10 cellular contexts compared by ENCODE assay signal in the genomic region with DNA sequence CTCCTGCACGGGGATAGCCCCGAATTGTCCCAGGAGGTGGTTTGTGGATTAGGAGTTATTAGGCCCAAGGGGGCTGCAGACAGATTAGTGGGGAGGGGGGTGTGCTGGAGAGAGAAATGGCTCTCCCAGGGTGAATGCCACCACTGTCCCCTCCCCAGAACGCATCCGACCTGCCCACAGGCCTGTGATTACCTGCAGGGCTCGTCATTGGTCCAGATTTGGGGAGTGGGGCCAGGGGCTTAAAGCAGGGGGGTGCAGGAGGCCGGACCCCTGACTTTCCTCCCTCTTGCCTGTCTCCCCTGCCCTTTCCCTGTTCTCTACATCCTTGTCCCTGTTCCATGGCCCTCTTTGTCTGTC. TPM values are rescaled to one million over a fixed set of nuclear protein-coding genes. Genes with fewer than 3 reads are reported as not detected.
A peak's percentile ranks its signal among the peaks of the same experiment; 100 is the strongest.
DNase-seq lines count a peak whose midpoint lies in the region; ATAC-seq and TF ChIP-seq lines count a peak whose summit lies in the region.
"Had no signal": no experiment of that assay in that cellular context is flagged by ENCODE, and none has a peak within 500 bp of the region (broad histone marks: within the 10 kb centered on the region; RNA-seq: fewer than 3 reads in every experiment).

No MANE protein-coding gene starts in this region.

- CTCF ChIA-PET in activated naive CD4-positive, alpha-beta T cell treated with anti-CD3 and anti-CD28 coated beads for 36 hours (lab: Charles Lee), result interaction anchor here (0.6 to 1.2 kb wide), 5 partner anchors 11 to 105 kb away, joined by 3 to 5 read pairs (median 4); no protein-coding TSS in a partner anchor

- no peaks in the 10 kb centered on the region for H3K36me3 ChIP-seq in RWPE2 (ENCODE audit: low read depth)
- no peaks in the 10 kb centered on the region for H3K36me3 ChIP-seq in esophagus squamous epithelium
- H3K36me3 ChIP-seq in rectal smooth muscle tissue (ENCODE audit: control insufficient read depth, insufficient read depth, low read length), result no peaks in the 10 kb centered on the region
- H3K36me3 ChIP-seq: tibial nerve had no signal

- intact Hi-C loops in activated naive CD4-positive, alpha-beta T cell treated with anti-CD3 and anti-CD28 coated beads for 36 hours (cut with micrococcal nuclease), result no loop called here
- intact Hi-C loops in esophagus squamous epithelium (cut with DNase I), result no loop called here
- intact Hi-C loops in activated CD4-positive, alpha-beta T cell treated with anti-CD3 and anti-CD28 coated beads, Interleukin-2, amount 10 ng/mL, durations not matched to agents 24 days and 14 days (cut with micrococcal nuclease), result no loop called here

- peaks cover 23% of the 10 kb centered on the region for H3K4me1 Mint-ChIP-seq in activated naive CD4-positive, alpha-beta T cell treated with anti-CD3 and anti-CD28 coated beads for 36 hours (ENCODE audit: low read depth)
- peaks cover 16% of the 10 kb centered on the region for H3K4me1 Mint-ChIP-seq in activated CD4-positive, alpha-beta T cell treated with anti-CD3 and anti-CD28 coated beads, Interleukin-2, amount 10 ng/mL, durations not matched to agents 24 days and 14 days

- TF ChIP-seq POLR2A in esophagus squamous epithelium (IDR thresholded peaks at IDR 0.05), result no peak

- H3K27me3 Mint-ChIP-seq in activated naive CD4-positive, alpha-beta T cell treated with anti-CD3 and anti-CD28 coated beads for 36 hours (ENCODE audit: low read depth), result peaks cover 11% of the 10 kb centered on the region
- H3K27me3 Mint-ChIP-seq in activated CD4-positive, alpha-beta T cell treated with anti-CD3 and anti-CD28 coated beads, Interleukin-2, amount 10 ng/mL, durations not matched to agents 24 days and 14 days, result peaks cover 36% of the 10 kb centered on the region

- 56 to 65% methylated on average over 4 of the region's 6 CpGs for WGBS in esophagus squamous epithelium, 2 donors

- no peak overlapping the region for H3K9ac ChIP-seq in rectal smooth muscle tissue (ENCODE audit: low read length)

- H3K4me1 ChIP-seq in RWPE2 (ENCODE audit: insufficient read depth, poor library complexity, severe bottlenecking), result no peaks in the 10 kb centered on the region
- peaks cover 9 to 48% (median 21%) of the 10 kb centered on the region in 3 donors for H3K4me1 ChIP-seq in esophagus squamous epithelium
- peaks cover 4% of the 10 kb centered on the region for H3K4me1 ChIP-seq in rectal smooth muscle tissue (ENCODE audit: control insufficient read depth, insufficient read depth, low read length)

- DNase-seq in activated naive CD4-positive, alpha-beta T cell treated with anti-CD3 and anti-CD28 coated beads for 36 hours, result no peak
- DNase-seq in activated naive CD4-positive, alpha-beta T cell (lab: John Stamatoyannopoulos, UW), result no peak
- no peak for DNase-seq in RWPE2 (ENCODE audit: low spot score)
- no peak for DNase-seq in esophagus squamous epithelium (lab: John Stamatoyannopoulos, UW)
- no peak for DNase-seq in activated CD4-positive, alpha-beta T cell treated with anti-CD3 and anti-CD28 coated beads, Interleukin-2, amount 10 ng/mL, durations not matched to agents 24 days and 14 days
- DNase-seq in COLO668 (lab: John Stamatoyannopoulos, UW; ENCODE audit: unreplicated experiment), result no peak

- TF ChIP-seq CTCF in RWPE2 (IDR thresholded peaks at IDR 0.05; ENCODE audit: poor library complexity, severe bottlenecking), result peak; percentile 38
- TF ChIP-seq CTCF in esophagus squamous epithelium (IDR thresholded peaks at IDR 0.05), result peak in 1 of 6 experiments; percentile 1

- H3K27me3 ChIP-seq in RWPE2 (ENCODE audit: insufficient read depth, poor library complexity, severe bottlenecking) (peaks cover 12% of the 10 kb centered on the region), esophagus squamous epithelium (peaks cover 0 to 49% (median 3%) of the 10 kb centered on the region in 4 donors), rectal smooth muscle tissue (ENCODE audit: control insufficient read depth, insufficient read depth, low read length) (no peaks in the 10 kb centered on the region)

- H3K9me3 Mint-ChIP-seq in activated naive CD4-positive, alpha-beta T cell treated with anti-CD3 and anti-CD28 coated beads for 36 hours, result no peaks in the 10 kb centered on the region
- H3K9me3 Mint-ChIP-seq in activated CD4-positive, alpha-beta T cell treated with anti-CD3 and anti-CD28 coated beads, Interleukin-2, amount 10 ng/mL, durations not matched to agents 24 days and 14 days, result no peaks in the 10 kb centered on the region

- H3K4me3 ChIP-seq in RWPE2 (ENCODE audit: severe bottlenecking), result no peak overlapping the region
- H3K4me3 ChIP-seq in esophagus squamous epithelium, result peak overlapping the region in 3 of 4 donors; percentile 43 to 61 (median 45)
- no peak overlapping the region for H3K4me3 ChIP-seq in rectal smooth muscle tissue (ENCODE audit: low read length)

- ATAC-seq in RWPE2 (ENCODE audit: low read depth) (no peak), GM21723 (IDR thresholded peaks at IDR 0.05; ENCODE audit: unreplicated experiment) (no peak)

- H3K4me3 Mint-ChIP-seq in activated naive CD4-positive, alpha-beta T cell treated with anti-CD3 and anti-CD28 coated beads for 36 hours, result peak overlapping the region; percentile 12
- no peak overlapping the region for H3K4me3 Mint-ChIP-seq in activated CD4-positive, alpha-beta T cell treated with anti-CD3 and anti-CD28 coated beads, Interleukin-2, amount 10 ng/mL, durations not matched to agents 24 days and 14 days

- no peak overlapping the region for H3K27ac ChIP-seq in RWPE2 (ENCODE audit: poor library complexity, severe bottlenecking)
- peak overlapping the region in 3 of 4 donors; percentile 77 to 81 (median 79) for H3K27ac ChIP-seq in esophagus squamous epithelium
- H3K27ac ChIP-seq in rectal smooth muscle tissue (ENCODE audit: low read depth, low read length), result peak overlapping the region; percentile 71
- H3K27ac ChIP-seq: tibial nerve had no signal

- H3K36me3 Mint-ChIP-seq in activated naive CD4-positive, alpha-beta T cell treated with anti-CD3 and anti-CD28 coated beads for 36 hours (ENCODE audit: low read depth), result no peaks in the 10 kb centered on the region
- H3K36me3 Mint-ChIP-seq in activated CD4-positive, alpha-beta T cell treated with anti-CD3 and anti-CD28 coated beads, Interleukin-2, amount 10 ng/mL, durations not matched to agents 24 days and 14 days (ENCODE audit: low read depth), result no peaks in the 10 kb centered on the region

- H3K27ac Mint-ChIP-seq in activated naive CD4-positive, alpha-beta T cell treated with anti-CD3 and anti-CD28 coated beads for 36 hours, result no peak overlapping the region
- H3K27ac Mint-ChIP-seq in activated CD4-positive, alpha-beta T cell treated with anti-CD3 and anti-CD28 coated beads, Interleukin-2, amount 10 ng/mL, durations not matched to agents 24 days and 14 days, result no peak overlapping the region

- H3K9me3 ChIP-seq in RWPE2 (ENCODE audit: severe bottlenecking), result no peaks in the 10 kb centered on the region
- no peaks in the 10 kb centered on the region for H3K9me3 ChIP-seq in esophagus squamous epithelium
- H3K9me3 ChIP-seq: tibial nerve had no signal

RNA-seq across cellular contexts. Expression of gene NRTN, which starts 1.2 kb away (rescaled TPM):
- under 1 TPM; 0.38 to 0.42 TPM for total RNA-seq in activated naive CD4-positive, alpha-beta T cell treated with anti-CD3 and anti-CD28 coated beads for 36 hours
- 1 to 10 TPM; 1.1 to 3.8 (median 1.4) TPM for total RNA-seq in esophagus squamous epithelium
- total RNA-seq in activated CD4-positive, alpha-beta T cell treated with anti-CD3 and anti-CD28 coated beads, Interleukin-2, amount 10 ng/mL, durations not matched to agents 24 days and 14 days, result 0.47 and 0.61 TPM in 2 replicates
- total RNA-seq: glomerular endothelial cell, tibial nerve had no signal

RNA-seq across cellular contexts. Expression of gene DUS3L, which starts 15.1 kb away (rescaled TPM):
- total RNA-seq in activated naive CD4-positive, alpha-beta T cell treated with anti-CD3 and anti-CD28 coated beads for 36 hours, result 10 to 100 TPM; 43.1 to 45.2 TPM
- 10 to 100 TPM; 19.2 to 45.8 (median 39.4) TPM for total RNA-seq in esophagus squamous epithelium
- 85.8 and 89.8 TPM in 2 replicates for total RNA-seq in activated CD4-positive, alpha-beta T cell treated with anti-CD3 and anti-CD28 coated beads, Interleukin-2, amount 10 ng/mL, durations not matched to agents 24 days and 14 days

RNA-seq across cellular contexts. Expression of gene PRR22, which starts 21.6 kb away (rescaled TPM):
- total RNA-seq in activated naive CD4-positive, alpha-beta T cell treated with anti-CD3 and anti-CD28 coated beads for 36 hours, result 1 to 10 TPM; 1.1 to 1.5 TPM
- total RNA-seq in esophagus squamous epithelium, result 1 to 10 TPM; 1.3 to 5.0 (median 2.1) TPM
- 6.7 and 7.5 TPM in 2 replicates for total RNA-seq in activated CD4-positive, alpha-beta T cell treated with anti-CD3 and anti-CD28 coated beads, Interleukin-2, amount 10 ng/mL, durations not matched to agents 24 days and 14 days

RNA-seq across cellular contexts. Expression of gene FUT6, which starts 33.4 kb away (rescaled TPM):
- not detected for total RNA-seq in activated naive CD4-positive, alpha-beta T cell treated with anti-CD3 and anti-CD28 coated beads for 36 hours
- total RNA-seq in esophagus squamous epithelium, result 100 to 1,000 TPM in 1 of 4 donors, 10 to 100 TPM in 3; 40.6 to 160 (median 68.9) TPM
- not detected in 2 replicates for total RNA-seq in activated CD4-positive, alpha-beta T cell treated with anti-CD3 and anti-CD28 coated beads, Interleukin-2, amount 10 ng/mL, durations not matched to agents 24 days and 14 days
- total RNA-seq: glomerular endothelial cell, tibial nerve had no signal

RNA-seq across cellular contexts. Expression of gene FUT3, which starts 45.1 kb away (rescaled TPM):
- total RNA-seq in activated naive CD4-positive, alpha-beta T cell treated with anti-CD3 and anti-CD28 coated beads for 36 hours, result not detected
- 100 to 1,000 TPM in 2 of 4 donors, 10 to 100 TPM in 2; 51.7 to 145 (median 84.8) TPM for total RNA-seq in esophagus squamous epithelium
- total RNA-seq in activated CD4-positive, alpha-beta T cell treated with anti-CD3 and anti-CD28 coated beads, Interleukin-2, amount 10 ng/mL, durations not matched to agents 24 days and 14 days, result not detected in 2 replicates
- total RNA-seq: glomerular endothelial cell had no signal

Comparison
In these comparisons a context has a peak if more than half of its experiments do, and no peak if none do; other contexts are left out.
1. H3K4me3 ChIP-seq: peak in esophagus squamous epithelium (3 of 4); none in RWPE2 (single experiment) and rectal smooth muscle tissue (single experiment).